9 cellular contexts compared by ENCODE assay signal in genomic region chr5:175652741-175653663, GRCh38. TPM values are rescaled to one million over a fixed set of nuclear protein-coding genes. Genes with fewer than 3 reads are reported as not detected.
DNase-seq lines count a peak whose midpoint lies in the region; ATAC-seq lines count a peak whose summit lies in the region.
"Had no signal": no experiment of that assay in that cellular context is flagged by ENCODE, and none has a peak within 500 bp of the region (broad histone marks: within the 10 kb centered on the region; RNA-seq: fewer than 3 reads in every experiment).

No MANE protein-coding gene starts in this region.

- peak overlapping the region; percentile 78 for H3K4me3 Mint-ChIP-seq in activated naive CD4-positive, alpha-beta T cell treated with anti-CD3 and anti-CD28 coated beads, Interleukin-2, amount 50 U/mL, for 24 hours

- H3K27me3 ChIP-seq in GM23248 (replicated peaks; ENCODE audit: insufficient read depth) = no peaks in the 10 kb centered on the region; the same call in 1 of the 2 replicates

- H3K36me3 Mint-ChIP-seq in activated naive CD4-positive, alpha-beta T cell treated with anti-CD3 and anti-CD28 coated beads, Interleukin-2, amount 50 U/mL, for 24 hours = peaks cover 10% of the 10 kb centered on the region

- DNase-seq in SKM-1 treated with dmso at 0.1 percent for 144 hours (lab: John Stamatoyannopoulos, UW; ENCODE audit: unreplicated experiment) = peak; percentile 80
- peak; percentile 29 to 50 (median 38) for DNase-seq in stimulated activated CD4-positive, alpha-beta T cell treated with anti-CD3 and anti-CD28 coated beads, TNF-alpha, amount 100 ng/mL, for 1 hour (ENCODE audit: low read depth in 3 of 3, low spot score in 1 of 3)
- no peak for DNase-seq in ureter (ENCODE audit: low spot score)
- DNase-seq in GM23248 = no peak
- no peak for DNase-seq in RKO (ENCODE audit: low spot score)

- H3K4me2 ChIP-seq in GM23248 (ENCODE audit: unreplicated experiment) = no peak overlapping the region

- no peaks in the 10 kb centered on the region for H3F3A ChIP-seq in GM23248 (ENCODE audit: insufficient read depth)

- H2AFZ ChIP-seq in GM23248 = no peak overlapping the region

- H3K9me3 Mint-ChIP-seq in activated naive CD4-positive, alpha-beta T cell treated with anti-CD3 and anti-CD28 coated beads, Interleukin-2, amount 50 U/mL, for 24 hours = peaks cover 4% of the 10 kb centered on the region

- 27% methylated on average over 11 of the region's 11 CpGs for WGBS in GM23248 (ENCODE audit: low coverage in 1 of 2, low lambda C conversion rate in 2 of 2, missing lambda C conversion rate in 2 of 2), 2 experiments

- H3K9me3 ChIP-seq in GM23248 (ENCODE audit: low read depth) = peaks cover 2% of the 10 kb centered on the region

- H3K79me2 ChIP-seq in GM23248 (ENCODE audit: insufficient read depth) = no peaks in the 10 kb centered on the region

- no peaks in the 10 kb centered on the region for H3K4me1 ChIP-seq in GM23248 (ENCODE audit: insufficient read depth)

- H4K20me1 ChIP-seq in GM23248 (ENCODE audit: insufficient read depth) = no peaks in the 10 kb centered on the region

- no peak overlapping the region for H3K9ac ChIP-seq in GM23248

- in situ Hi-C loops in GM23248 (cut with MboI) = no loop called here

- no peaks in the 10 kb centered on the region for H3K27me3 Mint-ChIP-seq in activated naive CD4-positive, alpha-beta T cell treated with anti-CD3 and anti-CD28 coated beads, Interleukin-2, amount 50 U/mL, for 24 hours

- H3K4me1 Mint-ChIP-seq in activated naive CD4-positive, alpha-beta T cell treated with anti-CD3 and anti-CD28 coated beads, Interleukin-2, amount 50 U/mL, for 24 hours = peaks cover 88% of the 10 kb centered on the region

- no peaks in the 10 kb centered on the region for H3K36me3 ChIP-seq in GM23248 (ENCODE audit: low read depth)

- H3K9me2 ChIP-seq in GM23248 (ENCODE audit: insufficient read depth) = no peaks in the 10 kb centered on the region

- H3K4me3 ChIP-seq in GM23248 = no peak overlapping the region
- H3K4me3 ChIP-seq: lung had no signal

- H3K27ac Mint-ChIP-seq in activated naive CD4-positive, alpha-beta T cell treated with anti-CD3 and anti-CD28 coated beads, Interleukin-2, amount 50 U/mL, for 24 hours = peak overlapping the region; percentile 90

- H3K27ac ChIP-seq in GM23248 = no peak overlapping the region

- ATAC-seq in GM19395 (IDR thresholded peaks at IDR 0.05; ENCODE audit: unreplicated experiment) (peak; percentile 54), HG02798 (IDR thresholded peaks at IDR 0.05; ENCODE audit: poor library complexity, unreplicated experiment) (no peak)

RNA-seq across cellular contexts. Expression of gene HRH2, which starts 4.9 kb away (rescaled TPM):
- total RNA-seq in ureter = 5.7 TPM
- total RNA-seq in GM23248 (2014; rRNA removed; shearing (Covaris generic)) = not detected in 2 replicates
- polyA plus RNA-seq in GM23248 (2016; fragmentation: Nextera tagmentation; extraction: Ambion mirVana) = not detected in 2 replicates

Comparison
In these comparisons a context has a peak if more than half of its experiments do, and no peak if none do; other contexts are left out.
1. DNase-seq: peak in SKM-1 treated with dmso at 0.1 percent for 144 hours (single experiment) and stimulated activated CD4-positive, alpha-beta T cell treated with anti-CD3 and anti-CD28 coated beads, TNF-alpha, amount 100 ng/mL, for 1 hour (3 of 3); none in ureter (single experiment), GM23248 (single experiment) and RKO (single experiment).